In the genomic region with DNA sequence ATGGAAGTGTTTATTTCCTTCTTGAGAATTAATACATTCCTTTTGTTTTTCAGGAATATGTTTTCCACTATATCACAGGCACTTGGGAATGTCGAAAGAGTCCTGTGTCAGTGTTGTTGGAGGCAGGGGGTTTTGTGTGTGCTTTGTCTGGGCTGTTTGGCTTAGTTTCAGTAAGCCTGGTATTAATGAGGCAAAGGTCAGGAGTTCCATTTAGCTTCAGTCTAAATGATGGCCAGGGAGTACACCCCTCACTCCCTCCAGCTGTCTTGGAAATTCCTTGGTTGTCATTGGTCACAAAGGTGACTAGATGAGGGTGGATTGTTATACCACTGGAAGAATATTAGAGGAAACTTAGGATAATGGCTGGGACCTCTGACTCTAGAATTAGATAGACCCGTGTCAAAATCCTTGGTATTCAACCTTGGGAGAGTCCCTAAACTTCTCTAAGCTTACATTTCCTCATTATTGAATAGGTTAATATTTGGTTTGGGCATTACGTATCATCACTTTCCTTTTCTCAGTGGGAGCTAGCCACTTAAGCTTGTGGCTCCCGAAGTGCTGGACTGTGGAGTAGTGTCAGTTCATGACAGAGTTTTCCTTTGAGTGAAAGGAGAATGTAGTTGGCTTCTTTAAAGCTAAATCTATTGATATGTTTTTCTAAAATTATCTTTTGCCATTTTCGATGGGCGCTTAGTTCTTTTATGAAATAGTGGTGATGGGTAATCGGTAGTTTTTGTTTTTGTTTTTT, we compare ENCODE assay signal across 1 cellular context.
TF ChIP-seq lines count a peak whose summit lies in the region.

No MANE protein-coding gene starts in this region.

TF ChIP-seq in endothelial cell of umbilical vein, 7 proteins besides CTCF, POLR2A, EP300 and RAD21:
- no peak for TF ChIP-seq POLR2AphosphoS5 (IDR thresholded peaks at IDR 0.05; ENCODE audit: insufficient read depth, low read depth, low read length)
- no peak for TF ChIP-seq GATA2 (IDR thresholded peaks at IDR 0.05; ENCODE audit: insufficient read depth, insufficient read length, low read depth, low read length)
- TF ChIP-seq FOS (IDR thresholded peaks at IDR 0.05; ENCODE audit: borderline replicate concordance, insufficient read depth, low read length) = no peak
- TF ChIP-seq, protein P1, sequence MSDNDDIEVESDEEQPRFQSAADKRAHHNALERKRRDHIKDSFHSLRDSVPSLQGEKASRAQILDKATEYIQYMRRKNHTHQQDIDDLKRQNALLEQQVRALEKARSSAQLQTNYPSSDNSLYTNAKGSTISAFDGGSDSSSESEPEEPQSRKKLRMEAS (IDR thresholded peaks at IDR 0.05; ENCODE audit: insufficient read depth, insufficient read length) = no peak
- TF ChIP-seq MYC (IDR thresholded peaks at IDR 0.05; ENCODE audit: low read depth, low read length) = no peak
